In genomic region chr7:84027678-84028077, GRCh38 we compare ENCODE assay signal across 1 cellular context.
TF ChIP-seq lines count a peak whose summit lies in the region.

No MANE protein-coding gene starts in this region.

TF ChIP-seq in WTC11, 78 proteins besides CTCF, POLR2A, EP300 and RAD21 (continued from another document):
- TF ChIP-seq ZNF281 (CRISPR knock-in tag; IDR thresholded peaks at IDR 0.05) (no peak), ZNF317 (CRISPR knock-in tag; IDR thresholded peaks at IDR 0.05; ENCODE audit: borderline replicate concordance, low read depth) (no peak), ZSCAN18 (CRISPR knock-in tag; IDR thresholded peaks at IDR 0.05) (no peak), SMAD3 (CRISPR knock-in tag; IDR thresholded peaks at IDR 0.05; ENCODE audit: borderline replicate concordance) (no peak), ZBTB21 (CRISPR knock-in tag; IDR thresholded peaks at IDR 0.05; ENCODE audit: borderline replicate concordance) (no peak), ERG (CRISPR knock-in tag; IDR thresholded peaks at IDR 0.05) (no peak), JUN (CRISPR knock-in tag; IDR thresholded peaks at IDR 0.05) (no peak), ZNF512 (CRISPR knock-in tag; IDR thresholded peaks at IDR 0.05; ENCODE audit: borderline replicate concordance) (no peak), MXD4 (CRISPR knock-in tag; IDR thresholded peaks at IDR 0.05; ENCODE audit: borderline replicate concordance) (no peak), ZNF416 (CRISPR knock-in tag; IDR thresholded peaks at IDR 0.05) (no peak), ATF1 (CRISPR knock-in tag; IDR thresholded peaks at IDR 0.05) (no peak), ATF3 (CRISPR knock-in tag; conservative IDR thresholded peaks at IDR 0.05) (no peak), CREM (CRISPR knock-in tag; IDR thresholded peaks at IDR 0.05) (no peak), RORB (CRISPR knock-in tag; IDR thresholded peaks at IDR 0.05) (no peak)
